ENCODE assay signal across 10 cellular contexts in genomic region chr1:39387452-39387851, GRCh38.
DNase-seq lines count a peak whose midpoint lies in the region; TF ChIP-seq lines count a peak whose summit lies in the region.
"Had no signal": no experiment of that assay in that cellular context is flagged by ENCODE, and none has a peak within 500 bp of the region (broad histone marks: within the 10 kb centered on the region; RNA-seq: fewer than 3 reads in every experiment).

No MANE protein-coding gene starts in this region.

- no peaks in the 10 kb centered on the region for H3K27me3 ChIP-seq in PC-9 (ENCODE audit: insufficient read depth, low read depth)

- H3K9me3 ChIP-seq in PC-9 (ENCODE audit: insufficient read depth, low read depth), result no peaks in the 10 kb centered on the region
- H3K9me3 ChIP-seq: HAP-1 had no signal

- peaks cover 13% of the 10 kb centered on the region; the same call in 1 of the 2 replicates for H3K36me3 ChIP-seq in PC-9 (ENCODE audit: low read depth)
- H3K36me3 ChIP-seq: HAP-1 had no signal

- no TSS peak for BruUV-seq in PC-9 (replicated peaks; lab: Mats Ljungman, UMichigan)

- H3K79me2 ChIP-seq in PC-9 (ENCODE audit: low read depth), result peaks cover 8% of the 10 kb centered on the region; the same call in 1 of the 2 replicates

- POLR2A ChIA-PET in PC-9 (lab: Charles Lee; ENCODE audit: unreplicated experiment), result interaction anchor here (0.6 to 1.0 kb wide), 4 partner anchors 10 to 1383 kb away, joined by 4 to 22 read pairs (median 6); no protein-coding TSS in a partner anchor

- CTCF ChIA-PET in PC-9 (lab: Charles Lee), result interaction anchor here (0.5 to 2.7 kb wide), 10 partner anchors 9 to 289 kb away, joined by 3 to 22 read pairs (median 6); no protein-coding TSS in a partner anchor

- peak overlapping the region; percentile 52 for H3K4me2 ChIP-seq in PC-9

- H3K9me2 ChIP-seq in PC-9 (ENCODE audit: insufficient read depth), result no peaks in the 10 kb centered on the region

- no peak overlapping the region for H2AFZ ChIP-seq in PC-9

- DNase-seq in DMS 273 (lab: John Stamatoyannopoulos, UW; ENCODE audit: unreplicated experiment), result peak; percentile 88
- no peak for DNase-seq in DMS 273 treated with DMSO at 0.1 percent for 48 hours (lab: John Stamatoyannopoulos, UW)
- DNase-seq in PC-9, result peak; percentile 66 to 92
- no peak for DNase-seq in epithelial cell of proximal tubule (ENCODE audit: low read depth)
- peak; percentile 44 for DNase-seq in pulmonary artery endothelial cell (ENCODE audit: low read depth, low spot score)
- DNase-seq in DMS79 treated with DMSO at 0.1 percent for 48 hours (lab: John Stamatoyannopoulos, UW), result no peak
- no peak for DNase-seq in stimulated activated CD4-positive, alpha-beta T cell treated with anti-CD3 and anti-CD28 coated beads, Interleukin-1b, Interleukin-23, amount 100 ng/mL, for 48 hours
- DNase-seq in OCI-M1 (lab: John Stamatoyannopoulos, UW), result no peak
- DNase-seq: NCI-H2107 had no signal

- peak; percentile 70 for TF ChIP-seq CTCF in PC-9 (conservative IDR thresholded peaks at IDR 0.05)
- peak; percentile 60 for TF ChIP-seq CTCF in epithelial cell of proximal tubule (conservative IDR thresholded peaks at IDR 0.05; ENCODE audit: low read depth, low read length)

- H3K27ac ChIP-seq in PC-9, result peak overlapping the region; percentile 69

- H3K4me3 ChIP-seq in PC-9 (no peak overlapping the region), epithelial cell of proximal tubule (ENCODE audit: low read depth, low read length) (no peak overlapping the region)
- H3K4me3 ChIP-seq: HAP-1 had no signal

- intact Hi-C loops in PC-9 (cut with micrococcal nuclease; ENCODE audit: unreplicated experiment), result loop anchor here (1.0 kb wide), 3 partner anchors 24 to 289 kb away; no protein-coding TSS in a partner anchor

- peaks cover 38% of the 10 kb centered on the region for H3F3A ChIP-seq in PC-9 (ENCODE audit: insufficient read depth, low read depth)

- no peaks in the 10 kb centered on the region for H4K20me1 ChIP-seq in PC-9 (ENCODE audit: insufficient read depth)

- peaks cover 35% of the 10 kb centered on the region for H3K4me1 ChIP-seq in PC-9 (replicated peaks; ENCODE audit: insufficient read depth)
- H3K4me1 ChIP-seq: HAP-1 had no signal

Comparison
In these comparisons a context has a peak if more than half of its experiments do, and no peak if none do; other contexts are left out.
1. DNase-seq: peak in DMS 273 (single experiment), PC-9 (2 of 2) and pulmonary artery endothelial cell (single experiment); none in DMS 273 treated with DMSO at 0.1 percent for 48 hours (single experiment), epithelial cell of proximal tubule (single experiment), DMS79 treated with DMSO at 0.1 percent for 48 hours (single experiment), stimulated activated CD4-positive, alpha-beta T cell treated with anti-CD3 and anti-CD28 coated beads, Interleukin-1b, Interleukin-23, amount 100 ng/mL, for 48 hours (single experiment) and OCI-M1 (single experiment).